In genomic region chr4:120680647-120681228, GRCh38 we compare ENCODE assay signal across 18 cellular contexts.
DNase-seq lines count a peak whose midpoint lies in the region; ATAC-seq and TF ChIP-seq lines count a peak whose summit lies in the region.
"Had no signal": no experiment of that assay in that cellular context is flagged by ENCODE, and none has a peak within 500 bp of the region (broad histone marks: within the 10 kb centered on the region; RNA-seq: fewer than 3 reads in every experiment).

No MANE protein-coding gene starts in this region.

- no peak for TF ChIP-seq CTCF in CD8-positive, alpha-beta T cell (IDR thresholded peaks at IDR 0.05)
- TF ChIP-seq CTCF in GM12865 (IDR thresholded peaks at IDR 0.05; ENCODE audit: insufficient read depth, low read depth, low read length, missing control alignments), result no peak
- TF ChIP-seq CTCF in OCI-LY7 (conservative IDR thresholded peaks at IDR 0.05; ENCODE audit: low read length), result no peak

- H4K20me1 ChIP-seq in OCI-LY7 (ENCODE audit: insufficient read depth, low read length), result no peaks in the 10 kb centered on the region

- H3K79me2 ChIP-seq in OCI-LY7 (ENCODE audit: insufficient read depth, low read depth, low read length), result no peaks in the 10 kb centered on the region

- no peak overlapping the region for H3K4me3 Mint-ChIP-seq in CD8-positive, alpha-beta T cell
- no peak overlapping the region for H3K4me3 Mint-ChIP-seq in activated T-helper 17 cell treated with anti-CD3 and anti-CD28 coated beads, Interleukin-2, amount 50 U/mL, for 72 hours
- H3K4me3 Mint-ChIP-seq: CD4-positive, alpha-beta T cell; HFFc6 had no signal

- BruUV-seq in OCI-LY7 (replicated peaks; lab: Mats Ljungman, UMichigan), result no TSS peak

- H3K4me3 ChIP-seq in CD8-positive, alpha-beta T cell (ENCODE audit: low read depth, low read length), result no peak overlapping the region
- H3K4me3 ChIP-seq in GM12865 (ENCODE audit: low read depth, low read length) (no peak overlapping the region), OCI-LY7 (ENCODE audit: low read depth, low read length, poor library complexity, severe bottlenecking) (no peak overlapping the region)
- H3K4me3 ChIP-seq: GM12878 had no signal

- no peaks in the 10 kb centered on the region for H3K36me3 ChIP-seq in CD8-positive, alpha-beta T cell (ENCODE audit: insufficient read depth, low read length)
- no peaks in the 10 kb centered on the region for H3K36me3 ChIP-seq in OCI-LY7 (ENCODE audit: insufficient read depth, low read length)

- intact Hi-C loops in CD8-positive, alpha-beta T cell (cut with DNase I, micrococcal nuclease), result no loop called here
- intact Hi-C loops in OCI-LY7 (cut with micrococcal nuclease; ENCODE audit: unreplicated experiment), result no loop called here
- intact Hi-C loops in left colon (cut with DNase I, micrococcal nuclease), result no loop called here

- H3K4me2 ChIP-seq in OCI-LY7 (ENCODE audit: low read length), result no peak overlapping the region

- H3K27me3 Mint-ChIP-seq in CD8-positive, alpha-beta T cell (ENCODE audit: low read depth), result peaks cover 3% of the 10 kb centered on the region
- H3K27me3 Mint-ChIP-seq in activated T-helper 17 cell treated with anti-CD3 and anti-CD28 coated beads, Interleukin-2, amount 50 U/mL, for 72 hours, result peaks cover 15% of the 10 kb centered on the region

- POLR2A ChIA-PET in CD8-positive, alpha-beta T cell (lab: Charles Lee), result no interaction called here
- POLR2A ChIA-PET in OCI-LY7 (lab: Charles Lee), result no interaction called here

- H3K27ac ChIP-seq in CD8-positive, alpha-beta T cell (ENCODE audit: low read depth, low read length), result no peak overlapping the region
- H3K27ac ChIP-seq in OCI-LY7 (ENCODE audit: low read depth, low read length, poor library complexity, severe bottlenecking), result no peak overlapping the region
- H3K27ac ChIP-seq: C4-2B had no signal

- H3K9me2 ChIP-seq in OCI-LY7 (ENCODE audit: insufficient read depth, low read length), result no peaks in the 10 kb centered on the region

- H3K27ac Mint-ChIP-seq in CD8-positive, alpha-beta T cell, result peak overlapping the region; percentile 8
- H3K27ac Mint-ChIP-seq in activated T-helper 17 cell treated with anti-CD3 and anti-CD28 coated beads, Interleukin-2, amount 50 U/mL, for 72 hours, result no peak overlapping the region
- H3K27ac Mint-ChIP-seq: CD4-positive, alpha-beta T cell; HFFc6 had no signal

- CTCF ChIA-PET in CD8-positive, alpha-beta T cell (lab: Charles Lee), result no interaction called here
- CTCF ChIA-PET in OCI-LY7 (lab: Charles Lee; ENCODE audit: unreplicated experiment), result no interaction called here

- H3K36me3 Mint-ChIP-seq in CD8-positive, alpha-beta T cell, result no peaks in the 10 kb centered on the region
- H3K36me3 Mint-ChIP-seq in activated T-helper 17 cell treated with anti-CD3 and anti-CD28 coated beads, Interleukin-2, amount 50 U/mL, for 72 hours (ENCODE audit: low read depth), result no peaks in the 10 kb centered on the region

- no peak for DNase-seq in CD8-positive, alpha-beta T cell
- DNase-seq in GM12865 (ENCODE audit: low read depth) (peak; percentile 5), OCI-LY7 (ENCODE audit: low spot score) (no peak), left colon (no peak)
- DNase-seq: AML-193; CD4-positive, alpha-beta T cell; DMS153; DMS79; GF-D8; GOT3; H7; HFFc6; KG1 had no signal

- peaks cover 5% of the 10 kb centered on the region for H3K4me1 Mint-ChIP-seq in CD8-positive, alpha-beta T cell (ENCODE audit: low read depth)
- H3K4me1 Mint-ChIP-seq in activated T-helper 17 cell treated with anti-CD3 and anti-CD28 coated beads, Interleukin-2, amount 50 U/mL, for 72 hours, result no peaks in the 10 kb centered on the region

- no peaks in the 10 kb centered on the region for H3K9me3 ChIP-seq in CD8-positive, alpha-beta T cell (ENCODE audit: low read length)
- H3K9me3 ChIP-seq in OCI-LY7 (ENCODE audit: low read length), result no peaks in the 10 kb centered on the region

- no peaks in the 10 kb centered on the region for H3K4me1 ChIP-seq in CD8-positive, alpha-beta T cell (ENCODE audit: insufficient read depth, low read length)
- H3K4me1 ChIP-seq in OCI-LY7 (ENCODE audit: insufficient read depth, low read length, poor library complexity, severe bottlenecking), result no peaks in the 10 kb centered on the region

- H3K9me3 Mint-ChIP-seq in CD8-positive, alpha-beta T cell, result peaks cover 6% of the 10 kb centered on the region
- H3K9me3 Mint-ChIP-seq in activated T-helper 17 cell treated with anti-CD3 and anti-CD28 coated beads, Interleukin-2, amount 50 U/mL, for 72 hours, result no peaks in the 10 kb centered on the region
- H3K9me3 Mint-ChIP-seq: HFFc6 had no signal

- no peaks in the 10 kb centered on the region for H3K27me3 ChIP-seq in CD8-positive, alpha-beta T cell (ENCODE audit: insufficient read depth, low read length)

- ATAC-seq in CD8-positive, alpha-beta T cell, result no peak
- ATAC-seq in HG02885 (IDR thresholded peaks at IDR 0.05; ENCODE audit: poor library complexity, unreplicated experiment) (peak; percentile 60), left colon (no peak)
- peak; percentile 44 for ATAC-seq in activated T-helper 17 cell treated with anti-CD3 and anti-CD28 coated beads, Interleukin-2, amount 50 U/mL, for 72 hours (replicated peaks)
- ATAC-seq: GM12878, HCT116 had no signal

- H2AFZ ChIP-seq in OCI-LY7 (ENCODE audit: low read length), result no peak overlapping the region

Comparison
In these comparisons a context has a peak if more than half of its experiments do, and no peak if none do; other contexts are left out.
1. ATAC-seq: peak in HG02885 (single experiment) and activated T-helper 17 cell treated with anti-CD3 and anti-CD28 coated beads, Interleukin-2, amount 50 U/mL, for 72 hours (single experiment); none in CD8-positive, alpha-beta T cell (single experiment) and left colon (single experiment).